ENCODE assay signal across 10 cellular contexts in the genomic region with DNA sequence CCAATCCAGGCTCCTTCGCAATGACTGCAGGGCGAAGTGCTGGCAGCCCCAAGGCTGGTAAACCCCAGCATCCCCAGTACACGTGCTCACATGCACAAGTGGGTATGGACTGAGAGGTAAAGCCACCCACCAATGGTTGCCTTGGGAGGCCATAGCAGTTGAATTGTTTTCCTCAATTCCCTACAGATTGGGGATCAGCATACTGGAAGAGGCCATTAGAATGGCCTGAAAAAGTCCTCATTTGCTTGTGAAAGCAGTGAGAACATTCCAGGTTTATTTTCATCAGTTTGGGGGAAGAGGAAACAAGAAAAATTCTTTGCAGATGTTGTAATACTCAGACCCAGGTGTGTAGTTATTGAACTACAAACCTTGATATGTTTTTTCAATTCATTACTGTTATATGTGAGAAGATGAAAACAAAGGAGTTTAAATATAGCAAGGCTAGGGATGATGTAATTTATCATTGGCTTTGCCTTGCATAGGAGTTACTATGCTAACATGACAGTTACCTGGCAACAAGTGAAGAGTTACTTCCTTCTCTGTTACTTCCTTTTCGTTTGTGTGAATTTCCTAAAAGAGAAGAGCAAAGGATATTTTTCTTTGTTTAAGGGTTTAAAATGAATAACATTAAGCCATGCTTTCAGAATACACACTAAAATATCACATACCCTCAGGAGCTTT. TPM values are rescaled to one million over a fixed set of nuclear protein-coding genes. Genes with fewer than 3 reads are reported as not detected.
DNase-seq lines count a peak whose midpoint lies in the region; ATAC-seq and TF ChIP-seq lines count a peak whose summit lies in the region.
"Had no signal": no experiment of that assay in that cellular context is flagged by ENCODE, and none has a peak within 500 bp of the region (broad histone marks: within the 10 kb centered on the region; RNA-seq: fewer than 3 reads in every experiment).

No MANE protein-coding gene starts in this region.

- H3K4me3 Mint-ChIP-seq in Calu3 (ENCODE audit: low read depth, unreplicated experiment) (no peak overlapping the region), endodermal cell (no peak overlapping the region), natural killer cell (peak overlapping the region; percentile 58)

- peak overlapping the region; percentile 4 for H3K27ac ChIP-seq in endodermal cell (ENCODE audit: low read depth, low read length)

- no peaks in the 10 kb centered on the region for H3K27me3 Mint-ChIP-seq in Calu3 (ENCODE audit: unreplicated experiment)
- no peaks in the 10 kb centered on the region for H3K27me3 Mint-ChIP-seq in endodermal cell (ENCODE audit: insufficient read depth)
- no peaks in the 10 kb centered on the region for H3K27me3 Mint-ChIP-seq in natural killer cell (ENCODE audit: low read depth in 2 of 2)

- H3K36me3 ChIP-seq in NT2/D1 (ENCODE audit: insufficient read depth, insufficient read length, low read length) (peaks cover 27% of the 10 kb centered on the region), endodermal cell (ENCODE audit: control insufficient read depth, insufficient read depth, low read length) (peaks cover 50% of the 10 kb centered on the region), BE2C (no peaks in the 10 kb centered on the region)

- H3K4me1 ChIP-seq in NT2/D1 (ENCODE audit: insufficient read depth, insufficient read length), result no peaks in the 10 kb centered on the region
- peaks cover 23% of the 10 kb centered on the region for H3K4me1 ChIP-seq in endodermal cell (ENCODE audit: control insufficient read depth, insufficient read depth, low read length)
- H3K4me1 ChIP-seq in BE2C, result no peaks in the 10 kb centered on the region

- CTCF ChIA-PET in Calu3 (lab: Charles Lee), result interaction anchor here (0.6 kb wide), 2 partner anchors 27 to 32 kb away, joined by 4 to 5 read pairs; no protein-coding TSS in a partner anchor

- H3K36me3 Mint-ChIP-seq in Calu3 (ENCODE audit: insufficient read depth, unreplicated experiment) (peaks cover 41% of the 10 kb centered on the region), endodermal cell (ENCODE audit: low read depth) (peaks cover 55% of the 10 kb centered on the region), natural killer cell (peaks cover 11% of the 10 kb centered on the region)

- DNase-seq in Calu3 (no peak), NT2/D1 (ENCODE audit: low read depth, low spot score) (peak; percentile 68), endodermal cell (peak; percentile 66), natural killer cell (no peak), BE2C (no peak), NCI-H524 (lab: John Stamatoyannopoulos, UW) (no peak)
- DNase-seq: upper lobe of left lung had no signal

- ATAC-seq in GM21723 (IDR thresholded peaks at IDR 0.05; ENCODE audit: unreplicated experiment), result peak; percentile 55
- peak; percentile 63 to 74 (median 74) for ATAC-seq in natural killer cell
- no peak for ATAC-seq in HG02840 (IDR thresholded peaks at IDR 0.05; ENCODE audit: low FRiP score, unreplicated experiment)
- ATAC-seq: HCT116 had no signal

- H3K9me3 ChIP-seq in NT2/D1 (ENCODE audit: insufficient read depth, low read length) (no peaks in the 10 kb centered on the region), endodermal cell (ENCODE audit: control insufficient read depth, low read length) (peaks cover 11% of the 10 kb centered on the region), BE2C (no peaks in the 10 kb centered on the region)
- H3K9me3 ChIP-seq: upper lobe of left lung had no signal

- H3K9ac ChIP-seq in NT2/D1 (ENCODE audit: insufficient read length, low read depth) (no peak overlapping the region), endodermal cell (ENCODE audit: extremely low read depth, low read length, poor library complexity, severe bottlenecking) (no peak overlapping the region)

- intact Hi-C loops in Calu3 (cut with micrococcal nuclease; ENCODE audit: unreplicated experiment), result loop anchor here (5.0 kb wide), 1 partner anchor 51 kb away; no protein-coding TSS in a partner anchor
- intact Hi-C loops in natural killer cell (cut with micrococcal nuclease), result no loop called here

- H3K4me3 ChIP-seq in NT2/D1 (ENCODE audit: insufficient read length, low read depth), result no peak overlapping the region
- no peak overlapping the region for H3K4me3 ChIP-seq in endodermal cell (ENCODE audit: low read length)
- H3K4me3 ChIP-seq in BE2C (ENCODE audit: low read depth, low read length), result no peak overlapping the region
- H3K4me3 ChIP-seq: upper lobe of left lung had no signal

- 56% methylated on average over 4 of the region's 4 CpGs; no CpG with 5 or more reads in 1 of the 2 experiments for WGBS in endodermal cell (ENCODE audit: insufficient coverage in 1 of 2, insufficient read length in 1 of 2), 2 experiments

- no TSS peak for BruUV-seq in Calu3 (replicated peaks; lab: Mats Ljungman, UMichigan)

- H3K27ac Mint-ChIP-seq in Calu3 (ENCODE audit: unreplicated experiment) (peak overlapping the region; percentile 60), endodermal cell (peak overlapping the region; percentile 83), natural killer cell (peak overlapping the region; percentile 86 to 97)

- H3K27me3 ChIP-seq in NT2/D1 (ENCODE audit: insufficient read depth, insufficient read length), result no peaks in the 10 kb centered on the region
- no peaks in the 10 kb centered on the region for H3K27me3 ChIP-seq in endodermal cell (ENCODE audit: control insufficient read depth, insufficient read depth, low read length, poor library complexity, severe bottlenecking)
- no peaks in the 10 kb centered on the region for H3K27me3 ChIP-seq in BE2C
- H3K27me3 ChIP-seq: upper lobe of left lung had no signal

- H3K9me3 Mint-ChIP-seq in Calu3 (ENCODE audit: low read depth, unreplicated experiment) (no peaks in the 10 kb centered on the region), endodermal cell (peaks cover 5% of the 10 kb centered on the region), natural killer cell (no peaks in the 10 kb centered on the region)

- TF ChIP-seq CTCF in Calu3 (IDR thresholded peaks at IDR 0.05; ENCODE audit: unreplicated experiment) (no peak), endodermal cell (conservative IDR thresholded peaks at IDR 0.05) (no peak), natural killer cell (IDR thresholded peaks at IDR 0.05) (no peak), BE2C (IDR thresholded peaks at IDR 0.05; ENCODE audit: low read depth, low read length) (no peak)

- peaks cover 38% of the 10 kb centered on the region for H3K4me1 Mint-ChIP-seq in Calu3 (ENCODE audit: low read depth, unreplicated experiment)
- peaks cover 48% of the 10 kb centered on the region for H3K4me1 Mint-ChIP-seq in endodermal cell
- H3K4me1 Mint-ChIP-seq in natural killer cell, result peaks cover 45 to 58% of the 10 kb centered on the region in 2 donors

RNA-seq across cellular contexts. Expression of gene MTMR12, which starts 36.4 kb away (rescaled TPM):
- total RNA-seq in Calu3 (2022) (32.9 and 42.7 TPM in 2 replicates), endodermal cell (10 to 100 TPM; 32.7 to 33.3 TPM), natural killer cell (10 to 100 TPM; 36.9 to 47.7 (median 39.8) TPM)
- polyA plus RNA-seq in endodermal cell (2013, experiment 1 of 2), result 24.2 TPM
- polyA plus RNA-seq in endodermal cell (2013, experiment 2 of 2), result 22.1 TPM
- 12.0 TPM for polyA plus RNA-seq in BE2C (2012; ENCODE audit: insufficient read depth, insufficient read length, low read depth)

Comparison
In these comparisons a context has a peak if more than half of its experiments do, and no peak if none do; other contexts are left out.
1. DNase-seq: peak in NT2/D1 (single experiment) and endodermal cell (single experiment); none in Calu3 (single experiment), natural killer cell (single experiment), BE2C (single experiment) and NCI-H524 (0 of 2).
2. Peak in every context shown above with its lines, with median percentiles within 50 percentile points of each other: H3K27ac Mint-ChIP-seq.